8 cellular contexts compared by ENCODE assay signal in genomic region chr5:926416-927171, GRCh38. TPM values are rescaled to one million over a fixed set of nuclear protein-coding genes. Genes with fewer than 3 reads are reported as not detected.
DNase-seq lines count a peak whose midpoint lies in the region; ATAC-seq and TF ChIP-seq lines count a peak whose summit lies in the region.

No MANE protein-coding gene starts in this region.

- DNase-seq in stimulated activated CD4-positive, alpha-beta T cell treated with anti-CD3 and anti-CD28 coated beads, Interleukin-12 subunit alpha, Interleukin-12 subunit beta, amount 100 ng/mL, for 4 hours = peak; percentile 34
- no peak for DNase-seq in stimulated activated CD4-positive, alpha-beta T cell treated with anti-CD3 and anti-CD28 coated beads, Interleukin-1b, Interleukin-23, amount 100 ng/mL, for 48 hours
- DNase-seq in chondrocyte (ENCODE audit: low spot score) (no peak), left lobe of liver (ENCODE audit: low spot score) (peak; percentile 47), NOMO-1 (lab: John Stamatoyannopoulos, UW; ENCODE audit: unreplicated experiment in 2 of 2) (no peak)
- DNase-seq in stimulated activated naive CD8-positive, alpha-beta T cell treated with anti-CD3 and anti-CD28 coated beads, Interleukin-15, amount 100 ng/mL, for 72 hours = peak; percentile 45 to 50

- H3K4me3 Mint-ChIP-seq in chondrocyte (ENCODE audit: unreplicated experiment) = peak overlapping the region; percentile 66
- peak overlapping the region; percentile 35 to 74 for H3K4me3 Mint-ChIP-seq in stimulated activated naive CD8-positive, alpha-beta T cell treated with anti-CD3 and anti-CD28 coated beads, Interleukin-15, amount 100 ng/mL, for 72 hours

- H3K36me3 Mint-ChIP-seq in chondrocyte (ENCODE audit: low read depth) = peaks cover 3% of the 10 kb centered on the region

- peak; percentile 71 for TF ChIP-seq CTCF in chondrocyte (IDR thresholded peaks at IDR 0.05)

- H3K27ac Mint-ChIP-seq in chondrocyte (ENCODE audit: unreplicated experiment) = no peak overlapping the region
- peak overlapping the region in 1 of 2 donors; percentile 8 for H3K27ac Mint-ChIP-seq in stimulated activated naive CD8-positive, alpha-beta T cell treated with anti-CD3 and anti-CD28 coated beads, Interleukin-15, amount 100 ng/mL, for 72 hours

- H3K4me1 Mint-ChIP-seq in chondrocyte (ENCODE audit: low read depth) = peaks cover 6% of the 10 kb centered on the region
- H3K4me1 Mint-ChIP-seq in stimulated activated naive CD8-positive, alpha-beta T cell treated with anti-CD3 and anti-CD28 coated beads, Interleukin-15, amount 100 ng/mL, for 72 hours = peaks cover 27% of the 10 kb centered on the region

- H3K27me3 Mint-ChIP-seq in chondrocyte (ENCODE audit: low read depth) = peaks cover 52% of the 10 kb centered on the region
- peaks cover 69% of the 10 kb centered on the region for H3K27me3 Mint-ChIP-seq in stimulated activated naive CD8-positive, alpha-beta T cell treated with anti-CD3 and anti-CD28 coated beads, Interleukin-15, amount 100 ng/mL, for 72 hours

- peak; percentile 77 for ATAC-seq in left lobe of liver
- ATAC-seq in stimulated activated naive CD8-positive, alpha-beta T cell treated with anti-CD3 and anti-CD28 coated beads, Interleukin-15, amount 100 ng/mL, for 72 hours = peak; percentile 86
- no peak for ATAC-seq in HG02610 (IDR thresholded peaks at IDR 0.05; ENCODE audit: unreplicated experiment)
- no peak for ATAC-seq in GM19395 (IDR thresholded peaks at IDR 0.05; ENCODE audit: unreplicated experiment)

- H3K9me3 Mint-ChIP-seq in chondrocyte (ENCODE audit: low read depth) = no peaks in the 10 kb centered on the region
- no peaks in the 10 kb centered on the region for H3K9me3 Mint-ChIP-seq in stimulated activated naive CD8-positive, alpha-beta T cell treated with anti-CD3 and anti-CD28 coated beads, Interleukin-15, amount 100 ng/mL, for 72 hours

RNA-seq across cellular contexts. Expression of gene TRIP13, which starts 33.9 kb away (rescaled TPM):
- total RNA-seq in chondrocyte = 4.9 to 8.1 TPM (median 6.4 TPM) in 3 replicates
- total RNA-seq in left lobe of liver = 1.0 TPM

RNA-seq across cellular contexts. Expression of gene BRD9, which starts 34.0 kb away (rescaled TPM):
- total RNA-seq in chondrocyte (26.5 to 30.4 TPM (median 30.1 TPM) in 3 replicates), left lobe of liver (19.0 TPM)

Comparison
In these comparisons a context has a peak if more than half of its experiments do, and no peak if none do; other contexts are left out.
1. DNase-seq: peak in stimulated activated CD4-positive, alpha-beta T cell treated with anti-CD3 and anti-CD28 coated beads, Interleukin-12 subunit alpha, Interleukin-12 subunit beta, amount 100 ng/mL, for 4 hours (single experiment), left lobe of liver (single experiment) and stimulated activated naive CD8-positive, alpha-beta T cell treated with anti-CD3 and anti-CD28 coated beads, Interleukin-15, amount 100 ng/mL, for 72 hours (2 of 2); none in stimulated activated CD4-positive, alpha-beta T cell treated with anti-CD3 and anti-CD28 coated beads, Interleukin-1b, Interleukin-23, amount 100 ng/mL, for 48 hours (single experiment), chondrocyte (single experiment) and NOMO-1 (0 of 2).
2. ATAC-seq: peak in left lobe of liver (single experiment) and stimulated activated naive CD8-positive, alpha-beta T cell treated with anti-CD3 and anti-CD28 coated beads, Interleukin-15, amount 100 ng/mL, for 72 hours (single experiment); none in HG02610 (single experiment) and GM19395 (single experiment).